34 cellular contexts compared by ENCODE assay signal in genomic region chr14:95407342-95407741, GRCh38.
"Had no signal": no experiment of that assay in that cellular context is flagged by ENCODE, and none has a peak within 500 bp of the region (broad histone marks: within the 10 kb centered on the region; RNA-seq: fewer than 3 reads in every experiment).

No MANE protein-coding gene starts in this region.

- H3K27ac Mint-ChIP-seq: activated B cell treated with CpG ODN at 0.5 μM for 24 hours; activated CD4-positive, alpha-beta memory T cell treated with anti-CD3 and anti-CD28 coated beads for 36 hours; activated T-cell treated with anti-CD3 and anti-CD28 coated beads, Interleukin-2, amount 50 U/mL, for 72 hours had no signal

- H3K27me3 Mint-ChIP-seq: activated B cell treated with CpG ODN at 0.5 μM for 24 hours; activated CD4-positive, alpha-beta memory T cell treated with anti-CD3 and anti-CD28 coated beads for 36 hours; activated T-helper 17 cell treated with anti-CD3 and anti-CD28 coated beads, Interleukin-2, amount 50 U/mL, for 72 hours; IgD-negative memory B cell had no signal

- H3K36me3 Mint-ChIP-seq: activated CD4-positive, alpha-beta memory T cell treated with anti-CD3 and anti-CD28 coated beads for 36 hours had no signal

- H3K4me1 Mint-ChIP-seq: activated T-helper 17 cell treated with anti-CD3 and anti-CD28 coated beads, Interleukin-2, amount 50 U/mL, for 72 hours had no signal

- ATAC-seq: activated T-cell treated with anti-CD3 and anti-CD28 coated beads, Interleukin-2, amount 50 U/mL, for 72 hours; activated T-helper 17 cell treated with anti-CD3 and anti-CD28 coated beads, Interleukin-2, amount 50 U/mL, for 72 hours; PC-3 had no signal

- DNase-seq: activated B cell treated with CpG ODN at 0.5 μM for 24 hours; activated CD4-positive, alpha-beta memory T cell treated with anti-CD3 and anti-CD28 coated beads for 36 hours; activated CD4-positive, alpha-beta T cell treated with anti-CD3 and anti-CD28 coated beads for 4 hours; activated CD4-positive, alpha-beta T cell treated with anti-CD3 and anti-CD28 coated beads, Interleukin-2, amount 50 U/mL, for 1 hour; activated CD4-positive, CD25-positive, alpha-beta regulatory T cell treated with anti-CD3 and anti-CD28 coated beads, Interleukin-2, amount 50 U/mL, for 72 hours; activated CD8-positive, alpha-beta memory T cell treated with anti-CD3 and anti-CD28 coated beads, Interleukin-2, amount 50 U/mL, for 4 hours; activated effector memory CD4-positive, alpha-beta T cell treated with anti-CD3 and anti-CD28 coated beads, Interleukin-2, amount 50 U/mL, for 16 hours; activated naive CD4-positive, alpha-beta T cell; activated naive CD4-positive, alpha-beta T cell treated with anti-CD3 and anti-CD28 coated beads, Interleukin-2, amount 50 U/mL, for 16 hours; activated T-cell treated with anti-CD3 and anti-CD28 coated beads for 4 hours; activated T-cell treated with anti-CD3 and anti-CD28 coated beads, Interleukin-2, amount 50 U/mL, for 72 hours; adrenal gland; body of pancreas; Karpas-422; KBM-7; NCI-H1048; NCI-H1105 treated with DMSO at 0.1 percent for 48 hours; NCI-H1436 treated with DMSO at 0.1 percent for 48 hours; NCI-H1694 treated with DMSO at 0.1 percent for 48 hours; NCI-H2029; NCI-H510A; NCI-H526; NCI-H748 treated with DMSO at 0.1 percent for 48 hours; NK-92 treated with Interleukin-12 subunit alpha and Interleukin-12 subunit beta, amount 100 ng/mL, for 24 hours; PC-3; Peyer's patch; RPMI8226; SHP77 treated with DMSO at 0.1 percent for 48 hours; SW 1271; T-helper 1 cell; T-helper 2 cell; T-helper 9 cell had no signal

- H3K9me3 Mint-ChIP-seq: activated B cell treated with CpG ODN at 0.5 μM for 24 hours; activated CD4-positive, alpha-beta memory T cell treated with anti-CD3 and anti-CD28 coated beads for 36 hours; activated T-cell treated with anti-CD3 and anti-CD28 coated beads, Interleukin-2, amount 50 U/mL, for 72 hours; activated T-helper 17 cell treated with anti-CD3 and anti-CD28 coated beads, Interleukin-2, amount 50 U/mL, for 72 hours; IgD-negative memory B cell had no signal

- H3K4me3 Mint-ChIP-seq: activated B cell treated with CpG ODN at 0.5 μM for 24 hours; activated CD4-positive, alpha-beta memory T cell treated with anti-CD3 and anti-CD28 coated beads for 36 hours; activated T-cell treated with anti-CD3 and anti-CD28 coated beads, Interleukin-2, amount 50 U/mL, for 72 hours; activated T-helper 17 cell treated with anti-CD3 and anti-CD28 coated beads, Interleukin-2, amount 50 U/mL, for 72 hours; IgD-negative memory B cell had no signal
